1 cellular context compared by ENCODE assay signal in the genomic region with DNA sequence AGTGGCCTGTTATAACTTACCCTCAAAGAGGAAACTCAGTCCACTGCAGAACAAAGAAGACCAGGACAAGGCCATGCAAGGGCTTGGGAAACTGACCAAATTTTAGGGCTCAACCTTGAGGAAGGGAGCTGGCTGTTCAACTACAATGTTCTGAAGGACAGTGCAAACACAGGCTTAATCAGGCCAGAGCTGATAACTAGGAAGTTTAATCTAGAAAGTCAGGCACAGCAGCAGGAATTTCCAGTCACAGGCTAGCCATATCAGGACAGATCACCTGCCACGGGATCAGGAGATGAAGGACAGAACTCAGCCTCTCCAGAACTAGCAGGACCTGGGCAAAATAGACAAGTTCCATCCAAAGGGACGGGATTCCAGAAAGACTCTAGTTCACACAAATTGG.
TF ChIP-seq lines count a peak whose summit lies in the region.

No MANE protein-coding gene starts in this region.

TF ChIP-seq in GM12878, 131 proteins besides CTCF, POLR2A, EP300 and RAD21 (continued from another document):
- TF ChIP-seq TCF12 (IDR thresholded peaks at IDR 0.05; ENCODE audit: low read depth, low read length): no peak
- no peak for TF ChIP-seq MYB (IDR thresholded peaks at IDR 0.05; ENCODE audit: borderline replicate concordance, low read depth, low read length)
- TF ChIP-seq, protein P1, sequence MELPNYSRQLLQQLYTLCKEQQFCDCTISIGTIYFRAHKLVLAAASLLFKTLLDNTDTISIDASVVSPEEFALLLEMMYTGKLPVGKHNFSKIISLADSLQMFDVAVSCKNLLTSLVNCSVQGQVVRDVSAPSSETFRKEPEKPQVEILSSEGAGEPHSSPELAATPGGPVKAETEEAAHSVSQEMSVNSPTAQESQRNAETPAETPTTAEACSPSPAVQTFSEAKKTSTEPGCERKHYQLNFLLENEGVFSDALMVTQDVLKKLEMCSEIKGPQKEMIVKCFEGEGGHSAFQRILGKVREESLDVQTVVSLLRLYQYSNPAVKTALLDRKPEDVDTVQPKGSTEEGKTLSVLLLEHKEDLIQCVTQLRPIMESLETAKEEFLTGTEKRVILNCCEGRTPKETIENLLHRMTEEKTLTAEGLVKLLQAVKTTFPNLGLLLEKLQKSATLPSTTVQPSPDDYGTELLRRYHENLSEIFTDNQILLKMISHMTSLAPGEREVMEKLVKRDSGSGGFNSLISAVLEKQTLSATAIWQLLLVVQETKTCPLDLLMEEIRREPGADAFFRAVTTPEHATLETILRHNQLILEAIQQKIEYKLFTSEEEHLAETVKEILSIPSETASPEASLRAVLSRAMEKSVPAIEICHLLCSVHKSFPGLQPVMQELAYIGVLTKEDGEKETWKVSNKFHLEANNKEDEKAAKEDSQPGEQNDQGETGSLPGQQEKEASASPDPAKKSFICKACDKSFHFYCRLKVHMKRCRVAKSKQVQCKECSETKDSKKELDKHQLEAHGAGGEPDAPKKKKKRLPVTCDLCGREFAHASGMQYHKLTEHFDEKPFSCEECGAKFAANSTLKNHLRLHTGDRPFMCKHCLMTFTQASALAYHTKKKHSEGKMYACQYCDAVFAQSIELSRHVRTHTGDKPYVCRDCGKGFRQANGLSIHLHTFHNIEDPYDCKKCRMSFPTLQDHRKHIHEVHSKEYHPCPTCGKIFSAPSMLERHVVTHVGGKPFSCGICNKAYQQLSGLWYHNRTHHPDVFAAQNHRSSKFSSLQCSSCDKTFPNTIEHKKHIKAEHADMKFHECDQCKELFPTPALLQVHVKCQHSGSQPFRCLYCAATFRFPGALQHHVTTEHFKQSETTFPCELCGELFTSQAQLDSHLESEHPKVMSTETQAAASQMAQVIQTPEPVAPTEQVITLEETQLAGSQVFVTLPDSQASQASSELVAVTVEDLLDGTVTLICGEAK (IDR thresholded peaks at IDR 0.05; ENCODE audit: borderline replicate concordance): no peak
- TF ChIP-seq JUND (IDR thresholded peaks at IDR 0.05; ENCODE audit: low read depth, low read length): no peak
- TF ChIP-seq MXI1 (IDR thresholded peaks at IDR 0.05; ENCODE audit: low read depth, low read length): no peak
